ENCODE assay signal across 6 cellular contexts in the genomic region with DNA sequence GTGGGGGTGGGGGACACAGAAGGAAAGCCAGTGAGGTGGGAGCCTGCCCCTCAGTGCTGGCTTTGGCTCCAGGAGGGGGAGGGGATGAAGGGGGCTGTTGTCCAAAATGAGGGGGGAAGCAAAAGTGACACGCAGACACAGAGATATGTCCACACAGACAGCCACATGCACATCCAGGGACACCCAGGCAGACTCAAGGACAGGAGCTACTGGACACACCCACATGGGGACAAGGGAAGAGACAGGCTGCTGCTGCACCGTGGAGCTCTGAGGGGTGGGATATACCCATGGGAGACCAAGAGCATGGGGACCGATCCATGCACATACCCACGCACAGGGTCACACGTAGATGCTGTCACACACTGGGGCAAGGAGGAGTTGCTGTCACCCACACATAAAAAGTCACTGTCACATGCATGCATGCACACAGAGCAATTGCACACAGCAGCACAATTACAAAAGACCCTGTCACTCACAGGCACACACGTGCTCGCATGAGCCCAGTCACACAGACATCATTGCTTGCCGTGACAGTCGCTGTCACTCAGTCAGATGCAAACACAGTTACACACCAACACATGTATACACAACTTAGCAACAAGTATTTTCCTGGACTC. TPM values are rescaled to one million over a fixed set of nuclear protein-coding genes. Genes with fewer than 3 reads are reported as not detected.
DNase-seq lines count a peak whose midpoint lies in the region; TF ChIP-seq lines count a peak whose summit lies in the region.

No MANE protein-coding gene starts in this region.

- no peaks in the 10 kb centered on the region; the same call in 1 of the 2 replicates for H3K9me3 ChIP-seq in AG04450 (ENCODE audit: control insufficient read depth, insufficient read depth, low read length)
- no peaks in the 10 kb centered on the region for H3K9me3 ChIP-seq in SK-N-MC (ENCODE audit: low read depth, low read length)
- H3K9me3 ChIP-seq in iPS DF 6.9 (ENCODE audit: control insufficient read depth, insufficient read depth, low read length), result no peaks in the 10 kb centered on the region
- H3K9me3 ChIP-seq in tibial artery, result no peaks in the 10 kb centered on the region

- peaks cover 16% of the 10 kb centered on the region for H3K4me1 ChIP-seq in iPS DF 6.9 (ENCODE audit: control insufficient read depth, insufficient read depth, low read length)
- peaks cover 0 to 57% (median 51%) of the 10 kb centered on the region in 4 donors for H3K4me1 ChIP-seq in tibial artery

- CTCF ChIA-PET in AG04450 (lab: Charles Lee), result interaction anchor here (0.7 to 4.9 kb wide), 6 partner anchors 10 to 49 kb away, joined by 3 to 60 read pairs (median 5); partner anchors contain the start of gene MED24

- H3K27me3 ChIP-seq in AG04450 (ENCODE audit: control insufficient read depth, insufficient read depth, low read length) (peaks cover 3% of the 10 kb centered on the region), iPS DF 6.9 (ENCODE audit: control insufficient read depth, insufficient read depth, low read length) (no peaks in the 10 kb centered on the region), tibial artery (no peaks in the 10 kb centered on the region)

- H3K9ac ChIP-seq in SK-N-MC (ENCODE audit: insufficient read length), result peak overlapping the region; percentile 81

- TF ChIP-seq CTCF in AG04450 (IDR thresholded peaks at IDR 0.05; ENCODE audit: low read depth, low read length) (no peak), tibial artery (IDR thresholded peaks at IDR 0.05) (no peak)

- H3K27ac ChIP-seq in AG04450 (ENCODE audit: low read depth, low read length) (peak overlapping the region; percentile 24), SK-N-MC (no peak overlapping the region), iPS DF 6.9 (ENCODE audit: low read length) (no peak overlapping the region), tibial artery (peak overlapping the region; percentile 93 to 94)

- intact Hi-C loops in tibial artery (cut with DNase I; ENCODE audit: low total_unique reads), result loop anchor here (5.0 kb wide), 1 partner anchor 48 kb away; no protein-coding TSS in a partner anchor

- no peak for DNase-seq in AG04450 (ENCODE audit: low read depth, low spot score)
- no peak for DNase-seq in SK-N-MC (ENCODE audit: low read depth, low spot score)
- DNase-seq in iPS DF 6.9 (ENCODE audit: low read depth, low spot score), result no peak
- DNase-seq in tibial artery, result no peak
- DNase-seq in NCI-H1417 treated with DMSO at 0.1 percent for 48 hours (lab: John Stamatoyannopoulos, UW), result no peak
- DNase-seq in NCI-H1417 (lab: John Stamatoyannopoulos, UW), result no peak

- H3K36me3 ChIP-seq in SK-N-MC (ENCODE audit: insufficient read depth, low read length), result no peaks in the 10 kb centered on the region
- H3K36me3 ChIP-seq in iPS DF 6.9 (ENCODE audit: control insufficient read depth, insufficient read depth, low read length), result no peaks in the 10 kb centered on the region
- H3K36me3 ChIP-seq in tibial artery, result no peaks in the 10 kb centered on the region

- H3K4me3 ChIP-seq in AG04450 (ENCODE audit: low read depth, low read length) (peak overlapping the region; percentile 90), SK-N-MC (peak overlapping the region; percentile 92), iPS DF 6.9 (ENCODE audit: low read length) (peak overlapping the region; percentile 67; the same call in 1 of the 2 replicates), tibial artery (peak overlapping the region; percentile 76 to 86)

- whole genome bisulfite sequencing in iPS DF 6.9 (ENCODE audit: insufficient coverage, insufficient read length), result no CpG with 5 or more reads among the region's 9 CpGs

- POLR2A ChIA-PET in AG04450 (lab: Yijun Ruan, JAX), result interaction anchor here (0.5 to 1.4 kb wide), 5 partner anchors 10 to 47 kb away, joined by 3 to 6 read pairs (median 5); partner anchors contain the start of genes MED24 and NR1D1

RNA-seq across cellular contexts. Expression of gene THRA, which starts 1.3 kb away (rescaled TPM):
- polyA plus RNA-seq in AG04450 (2011; rRNA removed), result 25.2 and 32.0 TPM in 2 replicates
- 20.2 and 24.6 TPM in 2 replicates for polyA minus RNA-seq in AG04450 (2011; rRNA and poly(A)+ RNA removed)

RNA-seq across cellular contexts. Expression of gene MED24, which starts 9.8 kb away (rescaled TPM):
- polyA plus RNA-seq in AG04450 (2011; rRNA removed), result 47.0 and 54.0 TPM in 2 replicates
- 59.4 and 92.8 TPM in 2 replicates for polyA minus RNA-seq in AG04450 (2011; rRNA and poly(A)+ RNA removed)

RNA-seq across cellular contexts. Expression of gene NR1D1, which starts 36.4 kb away (rescaled TPM):
- polyA plus RNA-seq in AG04450 (2011; rRNA removed), result 0.62 and 1.0 TPM in 2 replicates
- 2.0 and 3.1 TPM in 2 replicates for polyA minus RNA-seq in AG04450 (2011; rRNA and poly(A)+ RNA removed)

RNA-seq across cellular contexts. Expression of gene CSF3, which starts 48.8 kb away (rescaled TPM):
- polyA plus RNA-seq in AG04450 (2011; rRNA removed), result 0.05 TPM in 1 of 2 replicates, not detected in the other
- polyA minus RNA-seq in AG04450 (2011; rRNA and poly(A)+ RNA removed), result not detected in 2 replicates

RNA-seq across cellular contexts. Expression of gene MSL1, which starts 57.7 kb away (rescaled TPM):
- polyA plus RNA-seq in AG04450 (2011; rRNA removed), result 69.8 and 92.2 TPM in 2 replicates
- polyA minus RNA-seq in AG04450 (2011; rRNA and poly(A)+ RNA removed), result 37.4 and 53.7 TPM in 2 replicates

Comparison
In these comparisons a context has a peak if more than half of its experiments do, and no peak if none do; other contexts are left out.
1. H3K27ac ChIP-seq: peak in AG04450 (single experiment) and tibial artery (2 of 2); none in SK-N-MC (single experiment) and iPS DF 6.9 (single experiment).
2. Peak in every context shown above with its lines, with median percentiles within 50 percentile points of each other: H3K4me3 ChIP-seq.